Comparison of ENCODE assay signal across 1 cellular context in the genomic region with DNA sequence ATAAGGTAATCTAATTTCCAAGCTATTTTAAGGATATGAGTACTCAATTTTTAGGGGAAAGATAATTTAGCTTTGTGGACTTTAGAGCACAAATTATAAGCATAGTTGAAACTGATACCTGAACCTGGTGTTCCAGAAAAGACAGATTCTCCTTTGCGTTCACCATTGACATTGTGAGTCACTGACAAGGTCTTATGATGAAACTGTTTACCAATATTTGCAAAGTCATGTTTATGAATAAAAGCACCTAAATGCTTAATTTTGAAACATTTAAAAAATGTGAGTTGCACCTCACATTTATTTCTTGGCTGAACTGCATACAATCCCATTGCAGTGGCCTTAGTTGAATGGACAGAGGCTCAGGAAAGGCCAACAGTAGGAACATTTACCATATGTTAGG.
TF ChIP-seq lines count a peak whose summit lies in the region.

No MANE protein-coding gene starts in this region.

TF ChIP-seq in endothelial cell of umbilical vein, 7 proteins besides CTCF, POLR2A, EP300 and RAD21 (continued from another document):
- no peak for TF ChIP-seq JUN (IDR thresholded peaks at IDR 0.05; ENCODE audit: borderline replicate concordance, insufficient read depth, insufficient read length, low read depth)
